ENCODE assay signal across 31 cellular contexts in genomic region chr4:116391020-116391419, GRCh38.
"Had no signal": no experiment of that assay in that cellular context is flagged by ENCODE, and none has a peak within 500 bp of the region (broad histone marks: within the 10 kb centered on the region; RNA-seq: fewer than 3 reads in every experiment).

No MANE protein-coding gene starts in this region.

- H3K4me1 Mint-ChIP-seq: activated CD4-positive, alpha-beta T cell treated with anti-CD3 and anti-CD28 coated beads for 36 hours; activated CD4-positive, alpha-beta T cell treated with anti-CD3 and anti-CD28 coated beads, Interleukin-2, amount 10 ng/mL, durations not matched to agents 7 days and 5 days; activated naive CD8-positive, alpha-beta T cell treated with anti-CD3 and anti-CD28 coated beads for 36 hours had no signal

- H3K27me3 Mint-ChIP-seq: activated CD4-positive, alpha-beta memory T cell treated with anti-CD3 and anti-CD28 coated beads for 36 hours; activated CD4-positive, alpha-beta T cell treated with anti-CD3 and anti-CD28 coated beads for 36 hours; activated CD4-positive, alpha-beta T cell treated with anti-CD3 and anti-CD28 coated beads, Interleukin-2, amount 10 ng/mL, durations not matched to agents 7 days and 5 days; activated naive CD8-positive, alpha-beta T cell treated with anti-CD3 and anti-CD28 coated beads for 36 hours had no signal

- ATAC-seq: activated CD4-positive, alpha-beta T cell treated with anti-CD3 and anti-CD28 coated beads for 36 hours; activated CD4-positive, CD25-positive, alpha-beta regulatory T cell treated with anti-CD3 and anti-CD28 coated beads, Interleukin-2, amount 50 U/mL, for 24 hours; activated T-cell treated with anti-CD3 and anti-CD28 coated beads, Interleukin-2, amount 50 U/mL, for 4 hours; Right ventricle myocardium inferior; WTC11 had no signal

- DNase-seq: activated CD4-positive, alpha-beta memory T cell treated with anti-CD3 and anti-CD28 coated beads for 36 hours; activated CD4-positive, alpha-beta T cell treated with anti-CD3 and anti-CD28 coated beads for 36 hours; activated CD4-positive, alpha-beta T cell treated with anti-CD3 and anti-CD28 coated beads, Interleukin-2, amount 10 ng/mL, durations not matched to agents 7 days and 5 days; activated CD8-positive, alpha-beta memory T cell treated with anti-CD3 and anti-CD28 coated beads, Interleukin-2, amount 50 U/mL, for 4 hours; activated naive CD4-positive, alpha-beta T cell treated with anti-CD3 and anti-CD28 coated beads, Interleukin-2, amount 50 U/mL, for 16 hours; activated naive CD8-positive, alpha-beta T cell treated with anti-CD3 and anti-CD28 coated beads for 36 hours; activated T-cell treated with anti-CD3 and anti-CD28 coated beads for 4 hours; activated T-cell treated with anti-CD3 and anti-CD28 coated beads, Interleukin-2, amount 50 U/mL, for 4 hours; amygdala; Kasumi-1; MG63; NCI-H1048; NCI-H1105 treated with DMSO at 0.1 percent for 48 hours; NCI-H1436; NCI-H1694 treated with DMSO at 0.1 percent for 48 hours; NCI-H2029 treated with DMSO at 0.1 percent for 48 hours; NCI-H2107; NCI-H2171; NCI-H510A; NCI-H526; NCI-H774; PC-9; SIG-M5; SW 1271; T-helper 1 cell; T-helper 2 cell; T-helper 9 cell had no signal

- H3K36me3 Mint-ChIP-seq: activated CD4-positive, alpha-beta memory T cell treated with anti-CD3 and anti-CD28 coated beads for 36 hours; activated naive CD8-positive, alpha-beta T cell treated with anti-CD3 and anti-CD28 coated beads for 36 hours; WTC11 had no signal

- H3K9me3 Mint-ChIP-seq: activated CD4-positive, alpha-beta T cell treated with anti-CD3 and anti-CD28 coated beads, Interleukin-2, amount 10 ng/mL, durations not matched to agents 7 days and 5 days; activated naive CD8-positive, alpha-beta T cell treated with anti-CD3 and anti-CD28 coated beads for 36 hours; activated T-cell treated with anti-CD3 and anti-CD28 coated beads, Interleukin-2, amount 50 U/mL, for 4 hours; activated T-helper 1 cell treated with anti-CD3 and anti-CD28 coated beads, Interleukin-12 subunit alpha, Interleukin-12 subunit beta, Interleukin-2, Interleukin-4 antibody, amounts not matched to agents 30 ng/mL and 10 ng/mL and 1 ng/mL, durations not matched to agents 14 hours and 24 hours and 36 hours; WTC11 had no signal

- H3K4me3 Mint-ChIP-seq: activated CD4-positive, alpha-beta memory T cell treated with anti-CD3 and anti-CD28 coated beads for 36 hours; activated CD4-positive, alpha-beta T cell treated with anti-CD3 and anti-CD28 coated beads for 36 hours; activated CD4-positive, alpha-beta T cell treated with anti-CD3 and anti-CD28 coated beads, Interleukin-2, amount 10 ng/mL, durations not matched to agents 7 days and 5 days; activated naive CD8-positive, alpha-beta T cell treated with anti-CD3 and anti-CD28 coated beads for 36 hours; activated T-cell treated with anti-CD3 and anti-CD28 coated beads, Interleukin-2, amount 50 U/mL, for 4 hours; activated T-helper 1 cell treated with anti-CD3 and anti-CD28 coated beads, Interleukin-12 subunit alpha, Interleukin-12 subunit beta, Interleukin-2, Interleukin-4 antibody, amounts not matched to agents 30 ng/mL and 10 ng/mL and 1 ng/mL, durations not matched to agents 14 hours and 24 hours and 36 hours; WTC11 had no signal

- H3K27ac Mint-ChIP-seq: activated CD4-positive, alpha-beta memory T cell treated with anti-CD3 and anti-CD28 coated beads for 36 hours; activated CD4-positive, alpha-beta T cell treated with anti-CD3 and anti-CD28 coated beads for 36 hours; activated CD4-positive, alpha-beta T cell treated with anti-CD3 and anti-CD28 coated beads, Interleukin-2, amount 10 ng/mL, durations not matched to agents 7 days and 5 days; activated naive CD8-positive, alpha-beta T cell treated with anti-CD3 and anti-CD28 coated beads for 36 hours; activated T-helper 1 cell treated with anti-CD3 and anti-CD28 coated beads, Interleukin-12 subunit alpha, Interleukin-12 subunit beta, Interleukin-2, Interleukin-4 antibody, amounts not matched to agents 30 ng/mL and 10 ng/mL and 1 ng/mL, durations not matched to agents 14 hours and 24 hours and 36 hours; WTC11 had no signal
